8 cellular contexts compared by ENCODE assay signal in genomic region chr17:75261336-75262111, GRCh38. TPM values are rescaled to one million over a fixed set of nuclear protein-coding genes. Genes with fewer than 3 reads are reported as not detected.
DNase-seq lines count a peak whose midpoint lies in the region; ATAC-seq, FAIRE-seq and TF ChIP-seq lines count a peak whose summit lies in the region.

Gene GGA3 (minus strand): TSS chr17:75261606. CDS start chr17:75261587, 19 bp downstream.
Gene MRPS7 (plus strand): TSS chr17:75261879. CDS start chr17:75261901, 22 bp downstream.

- DNase-seq in D721Med (ENCODE audit: insufficient read length, low spot score): peak; percentile 94
- DNase-seq in Jurkat, Clone E6-1 (ENCODE audit: low read depth, low spot score): peak; percentile 88
- peak; percentile 58 for DNase-seq in OCI-M2 (lab: John Stamatoyannopoulos, UW; ENCODE audit: unreplicated experiment)
- DNase-seq in activated T-cell treated with anti-CD3 and anti-CD28 coated beads for 4 hours: peak; percentile 93
- peak; percentile 46 for DNase-seq in epithelial cell of prostate (ENCODE audit: low read depth, low spot score)
- peak; percentile 97 for DNase-seq in stimulated activated CD8-positive, alpha-beta memory T cell treated with anti-CD3 and anti-CD28 coated beads, Interleukin-4, amount 100 ng/mL, for 48 hours

- FAIRE-seq in D721Med (lab: Jason Lieb, UNC): no peak

- H3K9ac ChIP-seq in mucosa of rectum (ENCODE audit: low read depth in 1 of 2, low read length in 2 of 2): peak within 1 kb of the TSS; percentile 95 to 96

- no peak for TF ChIP-seq CTCF in D721Med (IDR thresholded peaks at IDR 0.05; ENCODE audit: insufficient read depth, missing control alignments)

- peaks cover 21 to 25% of the 10 kb centered on the region in 2 donors for H3K4me1 ChIP-seq in mucosa of rectum (ENCODE audit: control insufficient read depth in 2 of 2, insufficient read depth in 2 of 2, low read length in 2 of 2)

- peaks cover 17 to 25% of the 10 kb centered on the region in 2 donors for H3K36me3 ChIP-seq in mucosa of rectum (ENCODE audit: control insufficient read depth in 2 of 2, insufficient read depth in 2 of 2, low read length in 2 of 2)

- H3K9me3 ChIP-seq in mucosa of rectum (ENCODE audit: control insufficient read depth in 2 of 2, low read length in 2 of 2): no peaks in the 10 kb centered on the region

- H3K27ac ChIP-seq in epithelial cell of prostate: peak within 1 kb of the TSS; percentile 89
- H3K27ac ChIP-seq in mucosa of rectum (ENCODE audit: low read depth in 2 of 2, low read length in 2 of 2): peak within 1 kb of the TSS; percentile 96 to 98

- peak within 1 kb of the TSS; percentile 99 for H3K4me3 ChIP-seq in Jurkat, Clone E6-1 (ENCODE audit: low read length)
- peak within 1 kb of the TSS; percentile 79 to 99 for H3K4me3 ChIP-seq in mucosa of rectum (ENCODE audit: low read length in 2 of 2)

- H3K27me3 ChIP-seq in mucosa of rectum (ENCODE audit: control insufficient read depth in 2 of 2, insufficient read depth in 2 of 2, low read length in 2 of 2): no peaks in the 10 kb centered on the region

- peak; percentile 77 for ATAC-seq in GM21576 (IDR thresholded peaks at IDR 0.05; ENCODE audit: unreplicated experiment)

RNA-seq across cellular contexts. Expression of gene GGA3, which starts in this region (rescaled TPM):
- 50.1 TPM for polyA plus RNA-seq in Jurkat, Clone E6-1 (2012; ENCODE audit: insufficient read depth, insufficient read length)

RNA-seq across cellular contexts. Expression of gene MRPS7, which starts in this region (rescaled TPM):
- polyA plus RNA-seq in Jurkat, Clone E6-1 (2012; ENCODE audit: insufficient read depth, insufficient read length): 157 TPM

Comparison
In these comparisons a context has a peak if more than half of its experiments do, and no peak if none do; other contexts are left out.
1. Peak in every context shown above with its lines: DNase-seq, ATAC-seq, H3K4me3 ChIP-seq and H3K27ac ChIP-seq.
2. DNase-seq: peak in every context shown above with its lines; median percentile 97 in stimulated activated CD8-positive, alpha-beta memory T cell treated with anti-CD3 and anti-CD28 coated beads, Interleukin-4, amount 100 ng/mL, for 48 hours; 94 in D721Med; 93 in activated T-cell treated with anti-CD3 and anti-CD28 coated beads for 4 hours; 88 in Jurkat, Clone E6-1; 58 in OCI-M2; 46 in epithelial cell of prostate.